Comparison of ENCODE assay signal across 16 cellular contexts in the genomic region with DNA sequence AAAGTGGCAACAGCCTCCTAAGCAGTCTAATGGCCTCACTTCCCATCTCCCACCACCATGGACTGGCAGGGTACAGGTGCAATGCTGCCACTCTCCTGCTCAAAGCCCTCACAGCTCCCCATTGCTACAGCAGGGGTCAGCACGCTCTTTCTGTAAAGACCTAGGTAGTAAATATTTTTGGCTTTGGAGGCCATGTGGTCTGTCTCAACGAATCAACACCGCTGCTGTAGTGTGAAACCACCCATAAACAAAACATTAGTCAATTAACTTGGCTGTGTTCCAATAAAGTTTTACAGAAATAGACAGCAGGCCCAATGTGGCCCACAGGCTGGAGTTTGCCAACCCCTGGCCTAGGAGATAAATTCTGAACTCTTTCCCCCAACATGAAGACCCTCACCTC.
DNase-seq lines count a peak whose midpoint lies in the region; ATAC-seq and TF ChIP-seq lines count a peak whose summit lies in the region.
"Had no signal": no experiment of that assay in that cellular context is flagged by ENCODE, and none has a peak within 500 bp of the region (broad histone marks: within the 10 kb centered on the region; RNA-seq: fewer than 3 reads in every experiment).

No MANE protein-coding gene starts in this region.

- no peaks in the 10 kb centered on the region for H3K9me3 ChIP-seq in DOHH2 (ENCODE audit: control insufficient read depth, insufficient read depth, low read length)
- H3K9me3 ChIP-seq: lower lobe of right lung, uterus had no signal

- TF ChIP-seq CTCF in DOHH2 (IDR thresholded peaks at IDR 0.05; ENCODE audit: low read depth, low read length, poor library complexity, severe bottlenecking) (peak; percentile 34), HFF-Myc (IDR thresholded peaks at IDR 0.05; ENCODE audit: low read depth, low read length, missing control alignments) (no peak), RWPE1 (conservative IDR thresholded peaks at IDR 0.05; ENCODE audit: low read depth) (no peak), fibroblast of pulmonary artery (IDR thresholded peaks at IDR 0.05; ENCODE audit: low read length, missing control alignments) (no peak)

- H3K36me3 ChIP-seq in DOHH2 (ENCODE audit: control insufficient read depth, low read length) = no peaks in the 10 kb centered on the region
- H3K36me3 ChIP-seq: lower lobe of right lung, uterus had no signal

- H4K20me1 ChIP-seq in DOHH2 (ENCODE audit: control insufficient read depth, insufficient read depth, low read depth, low read length) = no peaks in the 10 kb centered on the region

- CTCF ChIA-PET in RWPE1 (lab: Yijun Ruan, JAX) = interaction anchor here (0.7 kb wide), 1 partner anchor 239 kb away, joined by 3 read pairs; no protein-coding TSS in a partner anchor

- H3K4me1 ChIP-seq in DOHH2 (ENCODE audit: control insufficient read depth, low read length) = peaks cover 20% of the 10 kb centered on the region
- H3K4me1 ChIP-seq: uterus had no signal

- H3K4me3 ChIP-seq in DOHH2 (ENCODE audit: low read length) (no peak overlapping the region), HFF-Myc (replicated peaks; ENCODE audit: low read depth, low read length) (no peak overlapping the region), fibroblast of pulmonary artery (replicated peaks; ENCODE audit: low read depth, low read length) (no peak overlapping the region)
- H3K4me3 ChIP-seq: lower lobe of right lung, uterus had no signal

- no peak for ATAC-seq in HG02763 (IDR thresholded peaks at IDR 0.05; ENCODE audit: unreplicated experiment)
- ATAC-seq: lower lobe of right lung, sciatic nerve had no signal

- no peaks in the 10 kb centered on the region for H3K79me2 ChIP-seq in DOHH2 (ENCODE audit: control insufficient read depth, low read length)

- H3K27me3 ChIP-seq in DOHH2 (ENCODE audit: control insufficient read depth, low read length) = no peaks in the 10 kb centered on the region
- H3K27me3 ChIP-seq: uterus had no signal

- POLR2A ChIA-PET in RWPE1 (lab: Yijun Ruan, JAX; ENCODE audit: low non-redundant PET) = no interaction called here

- DNase-seq in HFF-Myc (ENCODE audit: extremely low read depth, low read depth) (peak; percentile 17), RWPE1 (ENCODE audit: low spot score) (peak; percentile 52), fibroblast of pulmonary artery (ENCODE audit: low read depth) (peak; percentile 29), NOMO-1 treated with dmso at 0.1 percent for 144 hours (lab: John Stamatoyannopoulos, UW; ENCODE audit: unreplicated experiment) (no peak), NCI-H2171 treated with DMSO at 0.1 percent for 48 hours (lab: John Stamatoyannopoulos, UW) (no peak)
- no peak for DNase-seq in effector CD8-positive, alpha-beta T cell (lab: John Stamatoyannopoulos, UW)
- DNase-seq: activated CD4-positive, CD25-positive, alpha-beta regulatory T cell; activated naive CD4-positive, alpha-beta T cell treated with anti-CD3 and anti-CD28 coated beads, Interleukin-2, amount 50 U/mL, for 16 hours; central memory CD4-positive, alpha-beta T cell; lower lobe of right lung; stimulated activated CD4-positive, alpha-beta T cell treated with anti-CD3 and anti-CD28 coated beads, Interleukin-4, amount 100 ng/mL, for 4 hours; stimulated activated naive CD4-positive, alpha-beta T cell treated with Interleukin-2 at 50 U/mL for 16 hours; uterus had no signal

- H3K27ac ChIP-seq in DOHH2 (ENCODE audit: low read depth, low read length) (no peak overlapping the region), RWPE1 (no peak overlapping the region)
- H3K27ac ChIP-seq: lower lobe of right lung, uterus had no signal

- H3K4me2 ChIP-seq in DOHH2 (ENCODE audit: low read length) = no peak overlapping the region

- no peaks in the 10 kb centered on the region for H3K9me2 ChIP-seq in DOHH2 (replicated peaks; ENCODE audit: control insufficient read depth, low read length)

- no peaks in the 10 kb centered on the region for H3F3A ChIP-seq in DOHH2 (ENCODE audit: control insufficient read depth, insufficient read depth)

Comparison
In these comparisons a context has a peak if more than half of its experiments do, and no peak if none do; other contexts are left out.
1. DNase-seq: peak in HFF-Myc (single experiment), RWPE1 (single experiment) and fibroblast of pulmonary artery (single experiment); none in effector CD8-positive, alpha-beta T cell (single experiment), NOMO-1 treated with dmso at 0.1 percent for 144 hours (single experiment) and NCI-H2171 treated with DMSO at 0.1 percent for 48 hours (single experiment).